ENCODE assay signal across 1 cellular context in the genomic region with DNA sequence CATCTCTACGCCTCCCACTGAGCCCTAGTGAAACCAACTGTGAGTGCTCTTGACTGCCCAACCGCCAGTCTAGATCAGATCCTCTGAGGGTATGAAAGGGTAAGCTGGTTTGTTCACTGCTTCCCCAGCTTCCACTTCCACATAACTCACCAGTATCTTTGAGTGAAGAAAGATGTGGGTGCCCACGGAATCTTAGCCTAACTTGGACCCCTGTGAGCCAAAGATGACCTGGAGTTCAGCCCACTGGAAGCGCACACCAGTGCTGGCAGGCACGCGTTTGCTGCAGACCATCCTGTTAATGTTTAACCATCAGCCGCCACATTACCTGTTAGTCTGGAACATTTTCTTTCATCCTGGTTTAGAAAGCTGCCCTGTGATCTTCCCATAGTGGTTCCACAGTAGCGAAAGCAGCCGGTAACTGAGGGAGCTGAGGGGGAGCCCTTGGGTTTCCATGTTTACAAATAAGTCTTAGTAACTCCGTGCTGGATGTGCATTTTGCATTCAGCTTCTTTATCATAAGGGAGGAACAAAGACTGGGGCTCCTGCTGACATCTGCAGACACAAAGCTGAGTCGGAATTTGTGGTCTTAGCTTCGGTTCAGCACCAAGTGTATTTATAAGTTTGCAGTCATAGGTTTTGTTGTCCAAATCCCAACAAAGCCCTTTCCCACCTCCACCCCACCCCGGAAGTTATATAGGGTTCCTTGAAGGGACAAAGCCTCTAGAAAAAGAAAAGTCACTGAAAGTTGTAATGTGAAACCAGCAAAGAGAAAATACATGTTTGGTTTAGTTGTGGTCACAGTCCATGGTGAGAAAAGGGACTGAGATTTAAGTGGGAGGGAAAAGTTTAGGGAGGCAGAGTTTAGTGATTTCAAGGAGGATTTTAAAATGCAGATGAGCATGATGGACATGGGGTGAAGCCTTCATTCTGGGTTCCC.
TF ChIP-seq lines count a peak whose summit lies in the region.

No MANE protein-coding gene starts in this region.

TF ChIP-seq in HepG2, 621 proteins besides CTCF, POLR2A, EP300 and RAD21 (continued from another document and continues in another):
- TF ChIP-seq, protein P1, sequence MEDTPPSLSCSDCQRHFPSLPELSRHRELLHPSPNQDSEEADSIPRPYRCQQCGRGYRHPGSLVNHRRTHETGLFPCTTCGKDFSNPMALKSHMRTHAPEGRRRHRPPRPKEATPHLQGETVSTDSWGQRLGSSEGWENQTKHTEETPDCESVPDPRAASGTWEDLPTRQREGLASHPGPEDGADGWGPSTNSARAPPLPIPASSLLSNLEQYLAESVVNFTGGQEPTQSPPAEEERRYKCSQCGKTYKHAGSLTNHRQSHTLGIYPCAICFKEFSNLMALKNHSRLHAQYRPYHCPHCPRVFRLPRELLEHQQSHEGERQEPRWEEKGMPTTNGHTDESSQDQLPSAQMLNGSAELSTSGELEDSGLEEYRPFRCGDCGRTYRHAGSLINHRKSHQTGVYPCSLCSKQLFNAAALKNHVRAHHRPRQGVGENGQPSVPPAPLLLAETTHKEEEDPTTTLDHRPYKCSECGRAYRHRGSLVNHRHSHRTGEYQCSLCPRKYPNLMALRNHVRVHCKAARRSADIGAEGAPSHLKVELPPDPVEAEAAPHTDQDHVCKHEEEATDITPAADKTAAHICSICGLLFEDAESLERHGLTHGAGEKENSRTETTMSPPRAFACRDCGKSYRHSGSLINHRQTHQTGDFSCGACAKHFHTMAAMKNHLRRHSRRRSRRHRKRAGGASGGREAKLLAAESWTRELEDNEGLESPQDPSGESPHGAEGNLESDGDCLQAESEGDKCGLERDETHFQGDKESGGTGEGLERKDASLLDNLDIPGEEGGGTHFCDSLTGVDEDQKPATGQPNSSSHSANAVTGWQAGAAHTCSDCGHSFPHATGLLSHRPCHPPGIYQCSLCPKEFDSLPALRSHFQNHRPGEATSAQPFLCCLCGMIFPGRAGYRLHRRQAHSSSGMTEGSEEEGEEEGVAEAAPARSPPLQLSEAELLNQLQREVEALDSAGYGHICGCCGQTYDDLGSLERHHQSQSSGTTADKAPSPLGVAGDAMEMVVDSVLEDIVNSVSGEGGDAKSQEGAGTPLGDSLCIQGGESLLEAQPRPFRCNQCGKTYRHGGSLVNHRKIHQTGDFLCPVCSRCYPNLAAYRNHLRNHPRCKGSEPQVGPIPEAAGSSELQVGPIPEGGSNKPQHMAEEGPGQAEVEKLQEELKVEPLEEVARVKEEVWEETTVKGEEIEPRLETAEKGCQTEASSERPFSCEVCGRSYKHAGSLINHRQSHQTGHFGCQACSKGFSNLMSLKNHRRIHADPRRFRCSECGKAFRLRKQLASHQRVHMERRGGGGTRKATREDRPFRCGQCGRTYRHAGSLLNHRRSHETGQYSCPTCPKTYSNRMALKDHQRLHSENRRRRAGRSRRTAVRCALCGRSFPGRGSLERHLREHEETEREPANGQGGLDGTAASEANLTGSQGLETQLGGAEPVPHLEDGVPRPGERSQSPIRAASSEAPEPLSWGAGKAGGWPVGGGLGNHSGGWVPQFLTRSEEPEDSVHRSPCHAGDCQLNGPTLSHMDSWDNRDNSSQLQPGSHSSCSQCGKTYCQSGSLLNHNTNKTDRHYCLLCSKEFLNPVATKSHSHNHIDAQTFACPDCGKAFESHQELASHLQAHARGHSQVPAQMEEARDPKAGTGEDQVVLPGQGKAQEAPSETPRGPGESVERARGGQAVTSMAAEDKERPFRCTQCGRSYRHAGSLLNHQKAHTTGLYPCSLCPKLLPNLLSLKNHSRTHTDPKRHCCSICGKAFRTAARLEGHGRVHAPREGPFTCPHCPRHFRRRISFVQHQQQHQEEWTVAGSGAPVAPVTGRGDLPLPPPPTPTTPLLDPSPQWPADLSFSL (CRISPR knock-in tag; IDR thresholded peaks at IDR 0.05): no peak
- peak in 1 of 2 experiments; percentile 54; a peak in 1 of 4 replicates for TF ChIP-seq KLF16 (CRISPR knock-in tag; IDR thresholded peaks at IDR 0.05)
- no peak for TF ChIP-seq FOXC1 (CRISPR knock-in tag; IDR thresholded peaks at IDR 0.05; ENCODE audit: borderline replicate concordance)
- 0 out of 2 replicates have a peak, but pooled peaks have one; percentile 29 for TF ChIP-seq TAF1 (CRISPR knock-in tag; IDR thresholded peaks at IDR 0.05)
- TF ChIP-seq, protein P2, sequence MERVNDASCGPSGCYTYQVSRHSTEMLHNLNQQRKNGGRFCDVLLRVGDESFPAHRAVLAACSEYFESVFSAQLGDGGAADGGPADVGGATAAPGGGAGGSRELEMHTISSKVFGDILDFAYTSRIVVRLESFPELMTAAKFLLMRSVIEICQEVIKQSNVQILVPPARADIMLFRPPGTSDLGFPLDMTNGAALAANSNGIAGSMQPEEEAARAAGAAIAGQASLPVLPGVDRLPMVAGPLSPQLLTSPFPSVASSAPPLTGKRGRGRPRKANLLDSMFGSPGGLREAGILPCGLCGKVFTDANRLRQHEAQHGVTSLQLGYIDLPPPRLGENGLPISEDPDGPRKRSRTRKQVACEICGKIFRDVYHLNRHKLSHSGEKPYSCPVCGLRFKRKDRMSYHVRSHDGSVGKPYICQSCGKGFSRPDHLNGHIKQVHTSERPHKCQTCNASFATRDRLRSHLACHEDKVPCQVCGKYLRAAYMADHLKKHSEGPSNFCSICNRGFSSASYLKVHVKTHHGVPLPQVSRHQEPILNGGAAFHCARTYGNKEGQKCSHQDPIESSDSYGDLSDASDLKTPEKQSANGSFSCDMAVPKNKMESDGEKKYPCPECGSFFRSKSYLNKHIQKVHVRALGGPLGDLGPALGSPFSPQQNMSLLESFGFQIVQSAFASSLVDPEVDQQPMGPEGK (CRISPR knock-in tag; IDR thresholded peaks at IDR 0.05): peak; percentile 51; the same call in 1 of the 2 replicates
- TF ChIP-seq ZMYM3 (CRISPR knock-in tag; IDR thresholded peaks at IDR 0.05): peak; percentile 74
- TF ChIP-seq, protein P3, sequence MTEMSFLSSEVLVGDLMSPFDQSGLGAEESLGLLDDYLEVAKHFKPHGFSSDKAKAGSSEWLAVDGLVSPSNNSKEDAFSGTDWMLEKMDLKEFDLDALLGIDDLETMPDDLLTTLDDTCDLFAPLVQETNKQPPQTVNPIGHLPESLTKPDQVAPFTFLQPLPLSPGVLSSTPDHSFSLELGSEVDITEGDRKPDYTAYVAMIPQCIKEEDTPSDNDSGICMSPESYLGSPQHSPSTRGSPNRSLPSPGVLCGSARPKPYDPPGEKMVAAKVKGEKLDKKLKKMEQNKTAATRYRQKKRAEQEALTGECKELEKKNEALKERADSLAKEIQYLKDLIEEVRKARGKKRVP (CRISPR knock-in tag; IDR thresholded peaks at IDR 0.05): 0 out of 4 replicates have a peak, but pooled peaks of 1 of the 2 experiments have one; percentile 36
- TF ChIP-seq, protein P4, sequence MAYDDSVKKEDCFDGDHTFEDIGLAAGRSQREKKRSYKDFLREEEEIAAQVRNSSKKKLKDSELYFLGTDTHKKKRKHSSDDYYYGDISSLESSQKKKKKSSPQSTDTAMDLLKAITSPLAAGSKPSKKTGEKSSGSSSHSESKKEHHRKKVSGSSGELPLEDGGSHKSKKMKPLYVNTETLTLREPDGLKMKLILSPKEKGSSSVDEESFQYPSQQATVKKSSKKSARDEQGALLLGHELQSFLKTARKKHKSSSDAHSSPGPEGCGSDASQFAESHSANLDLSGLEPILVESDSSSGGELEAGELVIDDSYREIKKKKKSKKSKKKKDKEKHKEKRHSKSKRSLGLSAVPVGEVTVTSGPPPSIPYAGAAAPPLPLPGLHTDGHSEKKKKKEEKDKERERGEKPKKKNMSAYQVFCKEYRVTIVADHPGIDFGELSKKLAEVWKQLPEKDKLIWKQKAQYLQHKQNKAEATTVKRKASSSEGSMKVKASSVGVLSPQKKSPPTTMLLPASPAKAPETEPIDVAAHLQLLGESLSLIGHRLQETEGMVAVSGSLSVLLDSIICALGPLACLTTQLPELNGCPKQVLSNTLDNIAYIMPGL (CRISPR knock-in tag; IDR thresholded peaks at IDR 0.05; ENCODE audit: borderline replicate concordance in 1 of 2, low read depth in 1 of 2): no peak
- TF ChIP-seq ZNF33B (CRISPR knock-in tag; IDR thresholded peaks at IDR 0.05): no peak
- TF ChIP-seq ASH2L (IDR thresholded peaks at IDR 0.05; ENCODE audit: insufficient read length, low read depth, low read length): peak; percentile 87
- TF ChIP-seq XBP1 (CRISPR knock-in tag; IDR thresholded peaks at IDR 0.05): no peak
- no peak for TF ChIP-seq NR3C1 (CRISPR knock-in tag; IDR thresholded peaks at IDR 0.05)
- no peak for TF ChIP-seq KDM5A (IDR thresholded peaks at IDR 0.05; ENCODE audit: borderline replicate concordance, low read length)
- TF ChIP-seq STAT5B (CRISPR knock-in tag; IDR thresholded peaks at IDR 0.05): no peak
- no peak for TF ChIP-seq ZBTB1 (CRISPR knock-in tag; IDR thresholded peaks at IDR 0.05; ENCODE audit: borderline replicate concordance)
- peak; percentile 81 for TF ChIP-seq ZNF264 (CRISPR knock-in tag; IDR thresholded peaks at IDR 0.05)
- TF ChIP-seq ZBTB7B (CRISPR knock-in tag; IDR thresholded peaks at IDR 0.05): peak; percentile 58; the same call in 1 of the 2 replicates
- TF ChIP-seq ZNF547 (CRISPR knock-in tag; IDR thresholded peaks at IDR 0.05): no peak
- no peak for TF ChIP-seq PCBP1 (IDR thresholded peaks at IDR 0.05; ENCODE audit: borderline replicate concordance, low read depth, low read length)
- no peak for TF ChIP-seq ELF1 (CRISPR knock-in tag; IDR thresholded peaks at IDR 0.05)
- TF ChIP-seq NR2C2 (CRISPR knock-in tag; IDR thresholded peaks at IDR 0.05; ENCODE audit: borderline replicate concordance): no peak
- no peak for TF ChIP-seq GABPA (IDR thresholded peaks at IDR 0.05; ENCODE audit: low read depth, low read length)
- peak; percentile 1; the same call in 1 of the 2 replicates for TF ChIP-seq GABPA (CRISPR knock-in tag; IDR thresholded peaks at IDR 0.05; ENCODE audit: low read depth)
- no peak for TF ChIP-seq ZMYM2 (CRISPR knock-in tag; IDR thresholded peaks at IDR 0.05)
- TF ChIP-seq YY1 (IDR thresholded peaks at IDR 0.05; ENCODE audit: insufficient read depth, insufficient replicate concordance, low read depth, low read length): no peak
- no peak for TF ChIP-seq REL (CRISPR knock-in tag; conservative IDR thresholded peaks at IDR 0.05)
- no peak for TF ChIP-seq PAF1 (CRISPR knock-in tag; IDR thresholded peaks at IDR 0.05)
- TF ChIP-seq ZNF713 (CRISPR knock-in tag; IDR thresholded peaks at IDR 0.05): no peak
- no peak for TF ChIP-seq ZNF773 (CRISPR knock-in tag; IDR thresholded peaks at IDR 0.05; ENCODE audit: borderline replicate concordance)
- TF ChIP-seq, protein P5, sequence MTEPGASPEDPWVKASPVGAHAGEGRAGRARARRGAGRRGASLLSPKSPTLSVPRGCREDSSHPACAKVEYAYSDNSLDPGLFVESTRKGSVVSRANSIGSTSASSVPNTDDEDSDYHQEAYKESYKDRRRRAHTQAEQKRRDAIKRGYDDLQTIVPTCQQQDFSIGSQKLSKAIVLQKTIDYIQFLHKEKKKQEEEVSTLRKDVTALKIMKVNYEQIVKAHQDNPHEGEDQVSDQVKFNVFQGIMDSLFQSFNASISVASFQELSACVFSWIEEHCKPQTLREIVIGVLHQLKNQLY (CRISPR knock-in tag; IDR thresholded peaks at IDR 0.05): 0 out of 2 replicates have a peak, but pooled peaks have one; percentile 46
- no peak for TF ChIP-seq GLI4 (CRISPR knock-in tag; IDR thresholded peaks at IDR 0.05; ENCODE audit: borderline replicate concordance)
- peak; percentile 88 for TF ChIP-seq MED1 (CRISPR knock-in tag; IDR thresholded peaks at IDR 0.05)
- TF ChIP-seq IKZF4 (CRISPR knock-in tag; IDR thresholded peaks at IDR 0.05; ENCODE audit: borderline replicate concordance, low read depth, not compliant biosample characterization): no peak
- peak; percentile 83 for TF ChIP-seq RXRB (CRISPR knock-in tag; IDR thresholded peaks at IDR 0.05; ENCODE audit: borderline replicate concordance)
- no peak for TF ChIP-seq ZFP1 (CRISPR knock-in tag; IDR thresholded peaks at IDR 0.05)
- peak; percentile 69; the same call in 1 of the 2 replicates for TF ChIP-seq HDAC1 (CRISPR knock-in tag; IDR thresholded peaks at IDR 0.05)
- no peak for TF ChIP-seq KLF6 (CRISPR knock-in tag; IDR thresholded peaks at IDR 0.05)
- no peak for TF ChIP-seq PAX8 (CRISPR knock-in tag; IDR thresholded peaks at IDR 0.05; ENCODE audit: borderline replicate concordance)
- TF ChIP-seq SRSF4 (IDR thresholded peaks at IDR 0.05; ENCODE audit: low read depth, low read length, poor library complexity, severe bottlenecking): no peak
- TF ChIP-seq ZSCAN21 (CRISPR knock-in tag; IDR thresholded peaks at IDR 0.05; ENCODE audit: borderline replicate concordance): no peak
- TF ChIP-seq THYN1 (CRISPR knock-in tag; IDR thresholded peaks at IDR 0.05; ENCODE audit: borderline replicate concordance, low read depth): no peak
- no peak for TF ChIP-seq ZNF24 (IDR thresholded peaks at IDR 0.05)
- TF ChIP-seq ZSCAN9 (CRISPR knock-in tag; IDR thresholded peaks at IDR 0.05; ENCODE audit: borderline replicate concordance): peak; percentile 64; the same call in 1 of the 2 replicates
- TF ChIP-seq ZNF234 (CRISPR knock-in tag; conservative IDR thresholded peaks at IDR 0.05): no peak
- TF ChIP-seq, protein P6, sequence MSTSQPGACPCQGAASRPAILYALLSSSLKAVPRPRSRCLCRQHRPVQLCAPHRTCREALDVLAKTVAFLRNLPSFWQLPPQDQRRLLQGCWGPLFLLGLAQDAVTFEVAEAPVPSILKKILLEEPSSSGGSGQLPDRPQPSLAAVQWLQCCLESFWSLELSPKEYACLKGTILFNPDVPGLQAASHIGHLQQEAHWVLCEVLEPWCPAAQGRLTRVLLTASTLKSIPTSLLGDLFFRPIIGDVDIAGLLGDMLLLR (CRISPR knock-in tag; IDR thresholded peaks at IDR 0.05): no peak
- TF ChIP-seq SMAD3 (CRISPR knock-in tag; IDR thresholded peaks at IDR 0.05): no peak
- peak; percentile 50; the same call in 1 of the 2 replicates for TF ChIP-seq ZNF777 (CRISPR knock-in tag; IDR thresholded peaks at IDR 0.05)
- TF ChIP-seq, protein P7, sequence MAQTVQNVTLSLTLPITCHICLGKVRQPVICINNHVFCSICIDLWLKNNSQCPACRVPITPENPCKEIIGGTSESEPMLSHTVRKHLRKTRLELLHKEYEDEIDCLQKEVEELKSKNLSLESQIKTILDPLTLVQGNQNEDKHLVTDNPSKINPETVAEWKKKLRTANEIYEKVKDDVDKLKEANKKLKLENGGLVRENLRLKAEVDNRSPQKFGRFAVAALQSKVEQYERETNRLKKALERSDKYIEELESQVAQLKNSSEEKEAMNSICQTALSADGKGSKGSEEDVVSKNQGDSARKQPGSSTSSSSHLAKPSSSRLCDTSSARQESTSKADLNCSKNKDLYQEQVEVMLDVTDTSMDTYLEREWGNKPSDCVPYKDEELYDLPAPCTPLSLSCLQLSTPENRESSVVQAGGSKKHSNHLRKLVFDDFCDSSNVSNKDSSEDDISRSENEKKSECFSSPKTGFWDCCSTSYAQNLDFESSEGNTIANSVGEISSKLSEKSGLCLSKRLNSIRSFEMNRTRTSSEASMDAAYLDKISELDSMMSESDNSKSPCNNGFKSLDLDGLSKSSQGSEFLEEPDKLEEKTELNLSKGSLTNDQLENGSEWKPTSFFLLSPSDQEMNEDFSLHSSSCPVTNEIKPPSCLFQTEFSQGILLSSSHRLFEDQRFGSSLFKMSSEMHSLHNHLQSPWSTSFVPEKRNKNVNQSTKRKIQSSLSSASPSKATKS (CRISPR knock-in tag; IDR thresholded peaks at IDR 0.05): no peak
- TF ChIP-seq, protein P8, sequence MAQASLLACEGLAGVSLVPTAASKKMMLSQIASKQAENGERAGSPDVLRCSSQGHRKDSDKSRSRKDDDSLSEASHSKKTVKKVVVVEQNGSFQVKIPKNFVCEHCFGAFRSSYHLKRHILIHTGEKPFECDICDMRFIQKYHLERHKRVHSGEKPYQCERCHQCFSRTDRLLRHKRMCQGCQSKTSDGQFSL (CRISPR knock-in tag; IDR thresholded peaks at IDR 0.05): 0 out of 2 replicates have a peak, but pooled peaks have one; percentile 41
- peak; percentile 86; the same call in 1 of the 2 replicates for TF ChIP-seq ZBTB38 (CRISPR knock-in tag; IDR thresholded peaks at IDR 0.05)
